In genomic region chr4:110623710-110624015, GRCh38 we compare ENCODE assay signal across 11 cellular contexts. TPM values are rescaled to one million over a fixed set of nuclear protein-coding genes. Genes with fewer than 3 reads are reported as not detected.
A peak's percentile ranks its signal among the peaks of the same experiment; 100 is the strongest.
DNase-seq lines count a peak whose midpoint lies in the region; ATAC-seq and TF ChIP-seq lines count a peak whose summit lies in the region.
"Had no signal": no experiment of that assay in that cellular context is flagged by ENCODE, and none has a peak within 500 bp of the region (broad histone marks: within the 10 kb centered on the region; RNA-seq: fewer than 3 reads in every experiment).

No MANE protein-coding gene starts in this region.

- H3K9ac ChIP-seq in iPS-18a (ENCODE audit: low read length) (no peak overlapping the region), skeletal muscle tissue (ENCODE audit: low read depth in 1 of 3, low read length in 3 of 3) (peak overlapping the region; percentile 89 to 96 (median 90))

- 17 to 21% methylated on average over 10 of the region's 10 CpGs for WGBS in thyroid gland, 2 donors

- no peaks in the 10 kb centered on the region for H3K36me3 Mint-ChIP-seq in activated T-cell treated with anti-CD3 and anti-CD28 coated beads, Interleukin-2, amount 50 U/mL, for 4 hours (ENCODE audit: insufficient read depth)
- no peaks in the 10 kb centered on the region for H3K36me3 Mint-ChIP-seq in activated B cell treated with CpG ODN at 0.5 μM for 24 hours (ENCODE audit: low read depth)

- peaks cover 96% of the 10 kb centered on the region for H3K27me3 Mint-ChIP-seq in activated T-cell treated with anti-CD3 and anti-CD28 coated beads, Interleukin-2, amount 50 U/mL, for 4 hours (ENCODE audit: low read depth)
- peaks cover 80% of the 10 kb centered on the region for H3K27me3 Mint-ChIP-seq in activated B cell treated with CpG ODN at 0.5 μM for 24 hours

- POLR2A ChIA-PET in activated B cell treated with CpG ODN at 0.5 μM for 24 hours (lab: Charles Lee) = no interaction called here

- intact Hi-C loops in activated B cell treated with CpG ODN at 0.5 μM for 24 hours (cut with micrococcal nuclease) (no loop called here), thyroid gland (cut with DNase I) (no loop called here)

- no peak for DNase-seq in activated T-cell treated with anti-CD3 and anti-CD28 coated beads, Interleukin-2, amount 50 U/mL, for 4 hours
- DNase-seq in activated T-cell treated with anti-CD3 and anti-CD28 coated beads for 4 hours = no peak
- DNase-seq in activated B cell treated with CpG ODN at 0.5 μM for 24 hours = no peak
- no peak for DNase-seq in NCI-H1436 (lab: John Stamatoyannopoulos, UW)
- no peak for DNase-seq in thyroid gland
- DNase-seq: NCI-H1436 treated with DMSO at 0.1 percent for 48 hours had no signal

- H3K27ac Mint-ChIP-seq in activated B cell treated with CpG ODN at 0.5 μM for 24 hours = no peak overlapping the region

- H3K4me1 ChIP-seq in iPS-18a (ENCODE audit: control insufficient read depth, low read depth, low read length) (peaks cover 31% of the 10 kb centered on the region), skeletal muscle tissue (ENCODE audit: control insufficient read depth in 3 of 3, insufficient read depth in 3 of 3, low read length in 3 of 3) (peaks cover 5 to 29% (median 15%) of the 10 kb centered on the region in 3 donors), thyroid gland (peaks cover 25 to 41% of the 10 kb centered on the region in 2 donors)

- H3K27ac ChIP-seq in iPS-18a (ENCODE audit: low read length) (no peak overlapping the region), skeletal muscle tissue (ENCODE audit: low read depth, low read length) (peak overlapping the region; percentile 95), thyroid gland (no peak overlapping the region)
- H3K27ac ChIP-seq: cardiac muscle cell, thoracic aorta had no signal

- H3K9me3 ChIP-seq in iPS-18a (ENCODE audit: control insufficient read depth, low read depth, low read length) = no peaks in the 10 kb centered on the region
- H3K9me3 ChIP-seq in skeletal muscle tissue (ENCODE audit: control insufficient read depth in 3 of 3, low read length in 3 of 3) = no peaks in the 10 kb centered on the region
- no peaks in the 10 kb centered on the region for H3K9me3 ChIP-seq in thyroid gland
- H3K9me3 ChIP-seq: thoracic aorta had no signal

- H3K27me3 ChIP-seq in iPS-18a (ENCODE audit: control insufficient read depth, insufficient read depth, low read length) (peaks cover 99% of the 10 kb centered on the region), skeletal muscle tissue (ENCODE audit: control insufficient read depth in 3 of 3, insufficient read depth in 3 of 3, low read length in 3 of 3) (peaks cover 16 to 46% (median 21%) of the 10 kb centered on the region in 3 donors), thyroid gland (peaks cover 83% of the 10 kb centered on the region)

- H3K4me3 Mint-ChIP-seq in activated T-cell treated with anti-CD3 and anti-CD28 coated beads, Interleukin-2, amount 50 U/mL, for 4 hours = peak overlapping the region; percentile 53
- peak overlapping the region; percentile 38 for H3K4me3 Mint-ChIP-seq in activated B cell treated with CpG ODN at 0.5 μM for 24 hours

- ATAC-seq in activated T-cell treated with anti-CD3 and anti-CD28 coated beads, Interleukin-2, amount 50 U/mL, for 4 hours = no peak
- ATAC-seq in activated B cell treated with CpG ODN at 0.5 μM for 24 hours (ENCODE audit: low read depth) (no peak), GM19351 (IDR thresholded peaks at IDR 0.05; ENCODE audit: unreplicated experiment) (no peak)

- H3K4me3 ChIP-seq in iPS-18a (ENCODE audit: low read length) (peak overlapping the region; percentile 28), skeletal muscle tissue (ENCODE audit: low read length in 3 of 3) (peak overlapping the region; percentile 82 to 88 (median 84)), thyroid gland (replicated peaks in 1 of 3) (no peak overlapping the region)

- peaks cover 17% of the 10 kb centered on the region for H3K4me1 Mint-ChIP-seq in activated T-cell treated with anti-CD3 and anti-CD28 coated beads, Interleukin-2, amount 50 U/mL, for 4 hours (ENCODE audit: low read depth)
- peaks cover 20% of the 10 kb centered on the region for H3K4me1 Mint-ChIP-seq in activated B cell treated with CpG ODN at 0.5 μM for 24 hours

- H3K36me3 ChIP-seq in iPS-18a (ENCODE audit: control insufficient read depth, low read depth, low read length) (no peaks in the 10 kb centered on the region), skeletal muscle tissue (ENCODE audit: control insufficient read depth in 3 of 3, insufficient read depth in 3 of 3, low read length in 3 of 3) (peaks cover 0 to 3% (median 2%) of the 10 kb centered on the region in 3 donors), thyroid gland (no peaks in the 10 kb centered on the region)
- H3K36me3 ChIP-seq: cardiac muscle cell, thoracic aorta had no signal

- no peak for TF ChIP-seq POLR2A in thyroid gland (IDR thresholded peaks at IDR 0.05)

- TF ChIP-seq CTCF in activated B cell treated with CpG ODN at 0.5 μM for 24 hours (IDR thresholded peaks at IDR 0.05) (no peak), thyroid gland (IDR thresholded peaks at IDR 0.05) (no peak)

- CTCF ChIA-PET in activated B cell treated with CpG ODN at 0.5 μM for 24 hours (lab: Charles Lee) = no interaction called here

- peaks cover 5% of the 10 kb centered on the region for H3K9me3 Mint-ChIP-seq in activated T-cell treated with anti-CD3 and anti-CD28 coated beads, Interleukin-2, amount 50 U/mL, for 4 hours
- peaks cover 2% of the 10 kb centered on the region for H3K9me3 Mint-ChIP-seq in activated B cell treated with CpG ODN at 0.5 μM for 24 hours

RNA-seq across cellular contexts. Expression of gene PITX2, which starts 0.8 kb away (rescaled TPM):
- not detected for total RNA-seq in activated T-cell treated with anti-CD3 and anti-CD28 coated beads, Interleukin-2, amount 50 U/mL, for 4 hours
- total RNA-seq in activated B cell treated with CpG ODN at 0.5 μM for 24 hours = not detected in 2 replicates
- 16.2 TPM for total RNA-seq in skeletal muscle tissue
- not detected for total RNA-seq in thyroid gland
- total RNA-seq: thoracic aorta had no signal

Comparison
In these comparisons a context has a peak if more than half of its experiments do, and no peak if none do; other contexts are left out.
1. H3K4me3 ChIP-seq: peak in iPS-18a (single experiment) and skeletal muscle tissue (3 of 3); none in thyroid gland (0 of 3).
2. RNA of gene PITX2, which starts 0.8 kb away (total RNA-seq): 16.2 TPM in skeletal muscle tissue (single experiment); not detected in thyroid gland, not detected in activated T-cell treated with anti-CD3 and anti-CD28 coated beads, Interleukin-2, amount 50 U/mL, for 4 hours and not detected in activated B cell treated with CpG ODN at 0.5 μM for 24 hours; every median in the first group is over 10 times any median in the second.